Comparison of ENCODE assay signal across 1 cellular context in the genomic region with DNA sequence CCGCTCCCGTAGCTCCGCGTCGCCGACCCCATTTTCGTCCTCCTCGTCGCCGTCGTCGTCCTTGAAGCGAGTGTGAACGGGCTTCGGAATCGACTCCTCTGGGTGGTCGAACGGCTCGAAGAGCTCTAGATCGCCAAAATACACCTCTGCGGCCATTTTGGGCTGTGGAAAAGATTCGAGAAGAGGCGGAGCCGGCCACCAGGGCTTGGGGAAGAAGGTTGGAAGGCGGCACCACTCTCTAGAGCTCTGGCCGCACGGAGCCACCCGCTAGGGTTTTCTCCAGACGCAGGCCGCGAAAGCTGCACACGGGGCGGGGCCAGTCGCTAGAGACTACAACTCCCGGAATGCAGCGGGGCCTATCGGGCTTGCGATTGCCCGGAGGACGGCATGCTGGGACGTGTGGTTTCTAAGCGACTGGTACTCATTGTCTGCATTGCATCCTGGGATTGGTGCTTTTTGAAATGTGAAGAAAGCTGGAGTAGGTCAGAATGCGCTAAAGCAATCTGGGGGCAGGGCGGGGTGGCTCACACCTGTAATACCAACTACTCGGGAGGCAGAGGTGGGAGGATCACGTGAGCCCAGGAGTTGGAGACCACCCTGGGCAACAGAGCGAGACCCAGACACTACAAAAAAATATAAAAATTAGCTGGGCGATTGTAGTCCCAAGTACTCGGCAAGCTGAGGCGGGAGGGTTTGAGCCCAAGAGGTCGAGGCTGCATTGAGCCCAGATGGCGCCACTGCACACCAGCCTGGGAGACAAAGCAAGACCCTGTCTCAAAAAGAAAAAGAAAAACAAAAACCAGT.
TF ChIP-seq lines count a peak whose summit lies in the region.

Gene ZCCHC8, minus strand, starts transcription at position 248 of the 804 bp plus-strand sequence. Its CDS starts 92 bp downstream, at position 156.

TF ChIP-seq in K562, 482 proteins besides CTCF, POLR2A, EP300 and RAD21 (continued from another document and continues in another):
- TF ChIP-seq MYC (IDR thresholded peaks at IDR 0.05; ENCODE audit: low read depth, low read length) = peak; percentile 79
- TF ChIP-seq MYC (CRISPR knock-in tag; IDR thresholded peaks at IDR 0.05; ENCODE audit: borderline replicate concordance, low read depth) = no peak
- TF ChIP-seq SRSF9 (IDR thresholded peaks at IDR 0.05; ENCODE audit: borderline replicate concordance, low read depth, low read length) = no peak
- TF ChIP-seq THRB (CRISPR knock-in tag; conservative IDR thresholded peaks at IDR 0.05) = no peak
- TF ChIP-seq ZKSCAN3 (CRISPR knock-in tag; IDR thresholded peaks at IDR 0.05) = no peak
- TF ChIP-seq TEAD2 (tag; IDR thresholded peaks at IDR 0.05) = no peak
- TF ChIP-seq, protein P1, sequence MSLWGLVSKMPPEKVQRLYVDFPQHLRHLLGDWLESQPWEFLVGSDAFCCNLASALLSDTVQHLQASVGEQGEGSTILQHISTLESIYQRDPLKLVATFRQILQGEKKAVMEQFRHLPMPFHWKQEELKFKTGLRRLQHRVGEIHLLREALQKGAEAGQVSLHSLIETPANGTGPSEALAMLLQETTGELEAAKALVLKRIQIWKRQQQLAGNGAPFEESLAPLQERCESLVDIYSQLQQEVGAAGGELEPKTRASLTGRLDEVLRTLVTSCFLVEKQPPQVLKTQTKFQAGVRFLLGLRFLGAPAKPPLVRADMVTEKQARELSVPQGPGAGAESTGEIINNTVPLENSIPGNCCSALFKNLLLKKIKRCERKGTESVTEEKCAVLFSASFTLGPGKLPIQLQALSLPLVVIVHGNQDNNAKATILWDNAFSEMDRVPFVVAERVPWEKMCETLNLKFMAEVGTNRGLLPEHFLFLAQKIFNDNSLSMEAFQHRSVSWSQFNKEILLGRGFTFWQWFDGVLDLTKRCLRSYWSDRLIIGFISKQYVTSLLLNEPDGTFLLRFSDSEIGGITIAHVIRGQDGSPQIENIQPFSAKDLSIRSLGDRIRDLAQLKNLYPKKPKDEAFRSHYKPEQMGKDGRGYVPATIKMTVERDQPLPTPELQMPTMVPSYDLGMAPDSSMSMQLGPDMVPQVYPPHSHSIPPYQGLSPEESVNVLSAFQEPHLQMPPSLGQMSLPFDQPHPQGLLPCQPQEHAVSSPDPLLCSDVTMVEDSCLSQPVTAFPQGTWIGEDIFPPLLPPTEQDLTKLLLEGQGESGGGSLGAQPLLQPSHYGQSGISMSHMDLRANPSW (CRISPR knock-in tag; IDR thresholded peaks at IDR 0.05) = no peak; the same call in 1 of the 2 replicates
- no peak for TF ChIP-seq ZSCAN32 (CRISPR knock-in tag; IDR thresholded peaks at IDR 0.05)
- TF ChIP-seq ZNF778 (CRISPR knock-in tag; IDR thresholded peaks at IDR 0.05) = no peak
- TF ChIP-seq GATAD2B (IDR thresholded peaks at IDR 0.05; ENCODE audit: borderline replicate concordance) = no peak
- TF ChIP-seq, protein P2, sequence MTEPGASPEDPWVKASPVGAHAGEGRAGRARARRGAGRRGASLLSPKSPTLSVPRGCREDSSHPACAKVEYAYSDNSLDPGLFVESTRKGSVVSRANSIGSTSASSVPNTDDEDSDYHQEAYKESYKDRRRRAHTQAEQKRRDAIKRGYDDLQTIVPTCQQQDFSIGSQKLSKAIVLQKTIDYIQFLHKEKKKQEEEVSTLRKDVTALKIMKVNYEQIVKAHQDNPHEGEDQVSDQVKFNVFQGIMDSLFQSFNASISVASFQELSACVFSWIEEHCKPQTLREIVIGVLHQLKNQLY (CRISPR knock-in tag; conservative IDR thresholded peaks at IDR 0.05) = no peak
- peak; percentile 61 for TF ChIP-seq CCNT2 (IDR thresholded peaks at IDR 0.05; ENCODE audit: borderline replicate concordance, extremely low read depth, insufficient read length, low read depth, low read length)
- TF ChIP-seq ZNF445 (CRISPR knock-in tag; IDR thresholded peaks at IDR 0.05; ENCODE audit: low read depth) = no peak
- no peak for TF ChIP-seq NFE2L1 (tag; IDR thresholded peaks at IDR 0.05; ENCODE audit: borderline replicate concordance, low read depth)
- TF ChIP-seq, protein P3, sequence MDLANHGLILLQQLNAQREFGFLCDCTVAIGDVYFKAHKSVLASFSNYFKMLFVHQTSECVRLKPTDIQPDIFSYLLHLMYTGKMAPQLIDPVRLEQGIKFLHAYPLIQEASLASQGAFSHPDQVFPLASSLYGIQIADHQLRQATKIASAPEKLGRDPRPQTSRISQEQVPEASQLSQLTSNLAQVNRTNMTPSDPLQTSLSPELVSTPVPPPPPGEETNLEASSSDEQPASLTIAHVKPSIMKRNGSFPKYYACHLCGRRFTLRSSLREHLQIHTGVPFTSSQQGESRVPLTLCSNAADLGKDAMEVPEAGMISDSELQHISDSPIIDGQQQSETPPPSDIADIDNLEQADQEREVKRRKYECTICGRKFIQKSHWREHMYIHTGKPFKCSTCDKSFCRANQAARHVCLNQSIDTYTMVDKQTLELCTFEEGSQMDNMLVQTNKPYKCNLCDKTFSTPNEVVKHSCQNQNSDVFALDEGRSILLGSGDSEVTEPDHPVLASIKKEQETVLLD (IDR thresholded peaks at IDR 0.05) = no peak
- TF ChIP-seq XRCC3 (IDR thresholded peaks at IDR 0.05) = no peak
- no peak for TF ChIP-seq CBX5 (IDR thresholded peaks at IDR 0.05; ENCODE audit: borderline replicate concordance, low read depth)
- TF ChIP-seq CBX8 (IDR thresholded peaks at IDR 0.05; ENCODE audit: borderline replicate concordance, extremely low read depth, low read depth, low read length, poor library complexity, severe bottlenecking) = no peak
- no peak for TF ChIP-seq ZNF134 (CRISPR knock-in tag; conservative IDR thresholded peaks at IDR 0.05)
- TF ChIP-seq U2AF2 (optimal IDR thresholded peaks at IDR 0.05; ENCODE audit: low read depth, low read length) = no peak
- no peak for TF ChIP-seq ZNF830 (CRISPR knock-in tag; IDR thresholded peaks at IDR 0.05)
- TF ChIP-seq TAF15 (IDR thresholded peaks at IDR 0.05; ENCODE audit: low read depth, low read length) = no peak
- TF ChIP-seq HMBOX1 (IDR thresholded peaks at IDR 0.05) = no peak
- TF ChIP-seq KHSRP (IDR thresholded peaks at IDR 0.05) = no peak
- TF ChIP-seq HCFC1 (IDR thresholded peaks at IDR 0.05; ENCODE audit: low read depth, low read length) = peak; percentile 99
- no peak for TF ChIP-seq NR2F6 (CRISPR knock-in tag; IDR thresholded peaks at IDR 0.05)
- TF ChIP-seq, protein P4, sequence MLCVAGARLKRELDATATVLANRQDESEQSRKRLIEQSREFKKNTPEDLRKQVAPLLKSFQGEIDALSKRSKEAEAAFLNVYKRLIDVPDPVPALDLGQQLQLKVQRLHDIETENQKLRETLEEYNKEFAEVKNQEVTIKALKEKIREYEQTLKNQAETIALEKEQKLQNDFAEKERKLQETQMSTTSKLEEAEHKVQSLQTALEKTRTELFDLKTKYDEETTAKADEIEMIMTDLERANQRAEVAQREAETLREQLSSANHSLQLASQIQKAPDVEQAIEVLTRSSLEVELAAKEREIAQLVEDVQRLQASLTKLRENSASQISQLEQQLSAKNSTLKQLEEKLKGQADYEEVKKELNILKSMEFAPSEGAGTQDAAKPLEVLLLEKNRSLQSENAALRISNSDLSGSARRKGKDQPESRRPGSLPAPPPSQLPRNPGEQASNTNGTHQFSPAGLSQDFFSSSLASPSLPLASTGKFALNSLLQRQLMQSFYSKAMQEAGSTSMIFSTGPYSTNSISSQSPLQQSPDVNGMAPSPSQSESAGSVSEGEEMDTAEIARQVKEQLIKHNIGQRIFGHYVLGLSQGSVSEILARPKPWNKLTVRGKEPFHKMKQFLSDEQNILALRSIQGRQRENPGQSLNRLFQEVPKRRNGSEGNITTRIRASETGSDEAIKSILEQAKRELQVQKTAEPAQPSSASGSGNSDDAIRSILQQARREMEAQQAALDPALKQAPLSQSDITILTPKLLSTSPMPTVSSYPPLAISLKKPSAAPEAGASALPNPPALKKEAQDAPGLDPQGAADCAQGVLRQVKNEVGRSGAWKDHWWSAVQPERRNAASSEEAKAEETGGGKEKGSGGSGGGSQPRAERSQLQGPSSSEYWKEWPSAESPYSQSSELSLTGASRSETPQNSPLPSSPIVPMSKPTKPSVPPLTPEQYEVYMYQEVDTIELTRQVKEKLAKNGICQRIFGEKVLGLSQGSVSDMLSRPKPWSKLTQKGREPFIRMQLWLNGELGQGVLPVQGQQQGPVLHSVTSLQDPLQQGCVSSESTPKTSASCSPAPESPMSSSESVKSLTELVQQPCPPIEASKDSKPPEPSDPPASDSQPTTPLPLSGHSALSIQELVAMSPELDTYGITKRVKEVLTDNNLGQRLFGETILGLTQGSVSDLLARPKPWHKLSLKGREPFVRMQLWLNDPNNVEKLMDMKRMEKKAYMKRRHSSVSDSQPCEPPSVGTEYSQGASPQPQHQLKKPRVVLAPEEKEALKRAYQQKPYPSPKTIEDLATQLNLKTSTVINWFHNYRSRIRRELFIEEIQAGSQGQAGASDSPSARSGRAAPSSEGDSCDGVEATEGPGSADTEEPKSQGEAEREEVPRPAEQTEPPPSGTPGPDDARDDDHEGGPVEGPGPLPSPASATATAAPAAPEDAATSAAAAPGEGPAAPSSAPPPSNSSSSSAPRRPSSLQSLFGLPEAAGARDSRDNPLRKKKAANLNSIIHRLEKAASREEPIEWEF (CRISPR knock-in tag; IDR thresholded peaks at IDR 0.05) = no peak
- no peak for TF ChIP-seq BACH1 (tag; IDR thresholded peaks at IDR 0.05)
- TF ChIP-seq ELF4 (CRISPR knock-in tag; IDR thresholded peaks at IDR 0.05) = 0 out of 2 replicates have a peak, but pooled peaks have one; percentile 50
- TF ChIP-seq EGR1 (conservative IDR thresholded peaks at IDR 0.05) = no peak; the same call in 1 of the 2 replicates
- no peak for TF ChIP-seq SPI1 (IDR thresholded peaks at IDR 0.05; ENCODE audit: borderline replicate concordance, low read depth, low read length)
- TF ChIP-seq, protein P5, sequence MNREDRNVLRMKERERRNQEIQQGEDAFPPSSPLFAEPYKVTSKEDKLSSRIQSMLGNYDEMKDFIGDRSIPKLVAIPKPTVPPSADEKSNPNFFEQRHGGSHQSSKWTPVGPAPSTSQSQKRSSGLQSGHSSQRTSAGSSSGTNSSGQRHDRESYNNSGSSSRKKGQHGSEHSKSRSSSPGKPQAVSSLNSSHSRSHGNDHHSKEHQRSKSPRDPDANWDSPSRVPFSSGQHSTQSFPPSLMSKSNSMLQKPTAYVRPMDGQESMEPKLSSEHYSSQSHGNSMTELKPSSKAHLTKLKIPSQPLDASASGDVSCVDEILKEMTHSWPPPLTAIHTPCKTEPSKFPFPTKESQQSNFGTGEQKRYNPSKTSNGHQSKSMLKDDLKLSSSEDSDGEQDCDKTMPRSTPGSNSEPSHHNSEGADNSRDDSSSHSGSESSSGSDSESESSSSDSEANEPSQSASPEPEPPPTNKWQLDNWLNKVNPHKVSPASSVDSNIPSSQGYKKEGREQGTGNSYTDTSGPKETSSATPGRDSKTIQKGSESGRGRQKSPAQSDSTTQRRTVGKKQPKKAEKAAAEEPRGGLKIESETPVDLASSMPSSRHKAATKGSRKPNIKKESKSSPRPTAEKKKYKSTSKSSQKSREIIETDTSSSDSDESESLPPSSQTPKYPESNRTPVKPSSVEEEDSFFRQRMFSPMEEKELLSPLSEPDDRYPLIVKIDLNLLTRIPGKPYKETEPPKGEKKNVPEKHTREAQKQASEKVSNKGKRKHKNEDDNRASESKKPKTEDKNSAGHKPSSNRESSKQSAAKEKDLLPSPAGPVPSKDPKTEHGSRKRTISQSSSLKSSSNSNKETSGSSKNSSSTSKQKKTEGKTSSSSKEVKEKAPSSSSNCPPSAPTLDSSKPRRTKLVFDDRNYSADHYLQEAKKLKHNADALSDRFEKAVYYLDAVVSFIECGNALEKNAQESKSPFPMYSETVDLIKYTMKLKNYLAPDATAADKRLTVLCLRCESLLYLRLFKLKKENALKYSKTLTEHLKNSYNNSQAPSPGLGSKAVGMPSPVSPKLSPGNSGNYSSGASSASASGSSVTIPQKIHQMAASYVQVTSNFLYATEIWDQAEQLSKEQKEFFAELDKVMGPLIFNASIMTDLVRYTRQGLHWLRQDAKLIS (CRISPR knock-in tag; IDR thresholded peaks at IDR 0.05) = peak; percentile 71; the same call in 1 of the 2 replicates
- TF ChIP-seq ZBTB34 (CRISPR knock-in tag; IDR thresholded peaks at IDR 0.05) = no peak
- TF ChIP-seq MYBL2 (IDR thresholded peaks at IDR 0.05; ENCODE audit: low read depth) = peak; percentile 81
- no peak for TF ChIP-seq MYBL2 (CRISPR knock-in tag; IDR thresholded peaks at IDR 0.05; ENCODE audit: borderline replicate concordance)
- no peak for TF ChIP-seq MCM7 (IDR thresholded peaks at IDR 0.05)
- TF ChIP-seq CEBPG (CRISPR knock-in tag; IDR thresholded peaks at IDR 0.05) = no peak
- TF ChIP-seq CEBPG (tag; conservative IDR thresholded peaks at IDR 0.05 in 1 of 2, IDR thresholded peaks at IDR 0.05 in 1 of 2) = no peak; a peak in 1 of 4 replicates
- peak; percentile 99 for TF ChIP-seq RBFOX2 (IDR thresholded peaks at IDR 0.05; ENCODE audit: low read depth, low read length)
- no peak for TF ChIP-seq IRF9 (tag; IDR thresholded peaks at IDR 0.05)
